ENCODE assay signal across 8 cellular contexts in genomic region chr3:129627350-129628168, GRCh38. TPM values are rescaled to one million over a fixed set of nuclear protein-coding genes. Genes with fewer than 3 reads are reported as not detected.
DNase-seq lines count a peak whose midpoint lies in the region; ATAC-seq and TF ChIP-seq lines count a peak whose summit lies in the region.

No MANE protein-coding gene starts in this region.

- peak overlapping the region; percentile 94 for H4K12ac ChIP-seq in trophoblast cell (ENCODE audit: low read depth, low read length)

- peaks cover 32 to 41% of the 10 kb centered on the region in 2 experiments for H3K4me1 ChIP-seq in trophoblast cell (ENCODE audit: control insufficient read depth in 1 of 2, insufficient read depth in 2 of 2, low read length in 2 of 2)
- peaks cover 6 to 10% of the 10 kb centered on the region in 2 donors for H3K4me1 ChIP-seq in uterus

- peak overlapping the region; percentile 95 for H2AFZ ChIP-seq in trophoblast cell (ENCODE audit: insufficient read depth, low read length, poor library complexity)

- H3K79me1 ChIP-seq in trophoblast cell (ENCODE audit: low read length), result peaks cover 42% of the 10 kb centered on the region

- no CpG with 5 or more reads among the region's 38 CpGs for WGBS in trophoblast cell (ENCODE audit: extremely low coverage, insufficient coverage, insufficient read length)

- no peaks in the 10 kb centered on the region for H3K27me3 ChIP-seq in trophoblast cell (ENCODE audit: insufficient read depth, low read length)
- H3K27me3 ChIP-seq in uterus, result no peaks in the 10 kb centered on the region

- H3K4me3 ChIP-seq in NB4 (ENCODE audit: low read depth, low read length), result peak overlapping the region; percentile 72
- peak overlapping the region; percentile 66 for H3K4me3 ChIP-seq in trophoblast cell (ENCODE audit: low read depth, low read length)
- peak overlapping the region; percentile 41 to 52 for H3K4me3 ChIP-seq in uterus

- peak overlapping the region; percentile 78 for H3K4me2 ChIP-seq in trophoblast cell (ENCODE audit: low read length)

- H2BK12ac ChIP-seq in trophoblast cell (ENCODE audit: low read length), result peak overlapping the region; percentile 88

- peak overlapping the region; percentile 98 for H3K18ac ChIP-seq in trophoblast cell (ENCODE audit: low read length)

- H3K9ac ChIP-seq in trophoblast cell (ENCODE audit: low read length), result peak overlapping the region; percentile 86

- H3K23ac ChIP-seq in trophoblast cell (ENCODE audit: low read length), result no peak overlapping the region

- peak overlapping the region; percentile 95 for H2BK5ac ChIP-seq in trophoblast cell (ENCODE audit: low read depth, low read length, poor library complexity)

- H3K36me3 ChIP-seq in trophoblast cell (ENCODE audit: control insufficient read depth in 1 of 2, insufficient read depth in 2 of 2, low read length in 2 of 2) (no peaks in the 10 kb centered on the region), uterus (no peaks in the 10 kb centered on the region)

- DNase-seq in DMS53 (lab: John Stamatoyannopoulos, UW) (peak; percentile 89), NB4 (ENCODE audit: low read depth) (peak; percentile 94), SKM-1 (lab: John Stamatoyannopoulos, UW; ENCODE audit: unreplicated experiment) (peak; percentile 68), amniotic epithelial cell (ENCODE audit: low read depth) (peak; percentile 91), left cardiac atrium (peak; percentile 71), trophoblast cell (peak; percentile 98), uterus (peak; percentile 75 to 81)

- TF ChIP-seq POLR2A in NB4 (IDR thresholded peaks at IDR 0.05; ENCODE audit: extremely low read depth, insufficient read length), result no peak
- no peak for TF ChIP-seq POLR2A in uterus (IDR thresholded peaks at IDR 0.05)

- H2AK5ac ChIP-seq in trophoblast cell (ENCODE audit: low read length), result peak overlapping the region; percentile 98

- intact Hi-C loops in left cardiac atrium (cut with DNase I) (loop anchor here (2.0 to 5.0 kb wide), 3 partner anchors 137 to 307 kb away; no protein-coding TSS in a partner anchor), uterus (cut with DNase I; ENCODE audit: low total_unique reads) (no loop called here)

- ATAC-seq in GM21825 (IDR thresholded peaks at IDR 0.05; ENCODE audit: unreplicated experiment) (peak; percentile 43), left cardiac atrium (peak; percentile 44 to 50)

- peaks cover 9% of the 10 kb centered on the region for H3K79me2 ChIP-seq in trophoblast cell (ENCODE audit: control insufficient read depth, insufficient read depth, low read length, poor library complexity)

- H4K8ac ChIP-seq in trophoblast cell (ENCODE audit: low read depth, low read length), result peak overlapping the region; percentile 98

- peaks cover 2% of the 10 kb centered on the region for H3K9me3 ChIP-seq in trophoblast cell (ENCODE audit: insufficient read depth, low read depth, low read length)
- H3K9me3 ChIP-seq in uterus, result no peaks in the 10 kb centered on the region

- H4K91ac ChIP-seq in trophoblast cell (ENCODE audit: low read depth, low read length), result peak overlapping the region; percentile 100

- peak; percentile 83 for TF ChIP-seq CTCF in NB4 (IDR thresholded peaks at IDR 0.05; ENCODE audit: low read depth, low read length)
- peak; percentile 68 to 87 (median 77) for TF ChIP-seq CTCF in uterus (IDR thresholded peaks at IDR 0.05)

- peak overlapping the region; percentile 98 for H3K14ac ChIP-seq in trophoblast cell (ENCODE audit: low read length)

- H3K4ac ChIP-seq in trophoblast cell (ENCODE audit: low read depth, low read length), result peak overlapping the region; percentile 94

- H2BK120ac ChIP-seq in trophoblast cell (ENCODE audit: insufficient read depth, low read length, poor library complexity), result peak overlapping the region; percentile 98

- peak overlapping the region; percentile 97 for H3K27ac ChIP-seq in trophoblast cell (ENCODE audit: low read depth, low read length)
- H3K27ac ChIP-seq in uterus, result peak overlapping the region; percentile 91 to 98

RNA-seq across cellular contexts. Expression of gene PLXND1, which starts 21.1 kb away (rescaled TPM):
- total RNA-seq in left cardiac atrium (100 to 1,000 TPM; 106 to 112 TPM), uterus (100 to 1,000 TPM in 3 of 4 donors, 10 to 100 TPM in 1; 54.7 to 343 (median 121) TPM)
- polyA plus RNA-seq in trophoblast cell (2013), result 282 and 293 TPM in 2 replicates

Comparison
In these comparisons a context has a peak if more than half of its experiments do, and no peak if none do; other contexts are left out.
1. Peak in every context shown above with its lines: DNase-seq, ATAC-seq, H3K4me3 ChIP-seq and H3K27ac ChIP-seq.